Comparison of ENCODE assay signal across 1 cellular context in genomic region chr18:55737781-55738468, GRCh38.
TF ChIP-seq lines count a peak whose summit lies in the region.

No MANE protein-coding gene starts in this region.

TF ChIP-seq in IMR-90, 13 proteins besides CTCF, POLR2A, EP300 and RAD21:
- TF ChIP-seq MAZ (IDR thresholded peaks at IDR 0.05; ENCODE audit: borderline replicate concordance, low read depth, low read length) (no peak), FOS (IDR thresholded peaks at IDR 0.05; ENCODE audit: low read depth, low read length) (no peak), NFE2L2 (IDR thresholded peaks at IDR 0.05; ENCODE audit: low read depth, low read length) (no peak), RFX5 (IDR thresholded peaks at IDR 0.05; ENCODE audit: low read depth, low read length) (no peak), MAFK (IDR thresholded peaks at IDR 0.05; ENCODE audit: low read depth, low read length) (no peak), CHD1 (IDR thresholded peaks at IDR 0.05; ENCODE audit: low read depth, low read length) (no peak), SMC3 (IDR thresholded peaks at IDR 0.05; ENCODE audit: low read depth, low read length) (no peak)
